1 cellular context compared by ENCODE assay signal in the genomic region with DNA sequence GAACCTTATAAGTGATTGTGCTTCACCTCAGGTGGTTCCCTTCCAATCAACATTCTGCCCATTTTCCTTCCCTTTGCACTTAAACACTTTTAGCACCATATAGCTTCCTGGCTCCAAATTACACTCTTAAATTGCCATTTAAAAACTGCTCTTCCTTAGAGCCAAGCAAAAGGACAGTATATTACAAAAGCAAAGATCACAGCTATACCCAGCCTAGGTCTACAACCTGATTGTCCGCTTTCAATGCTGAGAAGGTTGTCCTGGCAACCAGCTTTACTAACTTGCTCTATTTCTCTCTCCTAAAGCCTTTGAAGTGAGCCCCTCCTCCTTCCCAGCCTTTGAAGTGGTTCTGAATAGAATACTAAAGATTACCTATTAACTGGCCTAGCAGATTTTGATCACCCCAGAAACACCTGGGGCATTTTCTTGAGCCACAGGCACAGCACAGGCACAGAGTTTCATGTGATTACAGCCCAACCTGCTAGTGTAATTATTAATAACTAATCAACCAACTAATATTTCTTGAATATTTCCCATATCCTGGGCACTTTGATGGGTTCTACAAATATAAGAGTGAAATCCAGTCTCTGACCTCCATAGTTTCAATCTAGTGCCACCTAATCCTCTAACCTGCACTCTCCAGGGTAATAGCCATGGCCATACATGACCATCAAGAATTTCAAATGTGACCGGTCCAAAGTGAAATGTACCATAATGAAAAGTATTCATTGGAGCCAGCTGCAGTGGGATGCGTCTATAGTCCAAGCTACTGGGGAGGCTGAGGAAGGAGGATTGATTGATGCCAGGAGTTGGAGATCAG.
TF ChIP-seq lines count a peak whose summit lies in the region.

No MANE protein-coding gene starts in this region.

TF ChIP-seq in HepG2, 621 proteins besides CTCF, POLR2A, EP300 and RAD21 (continued from another document and continues in another):
- TF ChIP-seq, protein P1, sequence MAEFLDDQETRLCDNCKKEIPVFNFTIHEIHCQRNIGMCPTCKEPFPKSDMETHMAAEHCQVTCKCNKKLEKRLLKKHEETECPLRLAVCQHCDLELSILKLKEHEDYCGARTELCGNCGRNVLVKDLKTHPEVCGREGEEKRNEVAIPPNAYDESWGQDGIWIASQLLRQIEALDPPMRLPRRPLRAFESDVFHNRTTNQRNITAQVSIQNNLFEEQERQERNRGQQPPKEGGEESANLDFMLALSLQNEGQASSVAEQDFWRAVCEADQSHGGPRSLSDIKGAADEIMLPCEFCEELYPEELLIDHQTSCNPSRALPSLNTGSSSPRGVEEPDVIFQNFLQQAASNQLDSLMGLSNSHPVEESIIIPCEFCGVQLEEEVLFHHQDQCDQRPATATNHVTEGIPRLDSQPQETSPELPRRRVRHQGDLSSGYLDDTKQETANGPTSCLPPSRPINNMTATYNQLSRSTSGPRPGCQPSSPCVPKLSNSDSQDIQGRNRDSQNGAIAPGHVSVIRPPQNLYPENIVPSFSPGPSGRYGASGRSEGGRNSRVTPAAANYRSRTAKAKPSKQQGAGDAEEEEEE (CRISPR knock-in tag; IDR thresholded peaks at IDR 0.05; ENCODE audit: borderline replicate concordance), result no peak
- no peak for TF ChIP-seq CENPX (CRISPR knock-in tag; IDR thresholded peaks at IDR 0.05)
- TF ChIP-seq, protein P2, sequence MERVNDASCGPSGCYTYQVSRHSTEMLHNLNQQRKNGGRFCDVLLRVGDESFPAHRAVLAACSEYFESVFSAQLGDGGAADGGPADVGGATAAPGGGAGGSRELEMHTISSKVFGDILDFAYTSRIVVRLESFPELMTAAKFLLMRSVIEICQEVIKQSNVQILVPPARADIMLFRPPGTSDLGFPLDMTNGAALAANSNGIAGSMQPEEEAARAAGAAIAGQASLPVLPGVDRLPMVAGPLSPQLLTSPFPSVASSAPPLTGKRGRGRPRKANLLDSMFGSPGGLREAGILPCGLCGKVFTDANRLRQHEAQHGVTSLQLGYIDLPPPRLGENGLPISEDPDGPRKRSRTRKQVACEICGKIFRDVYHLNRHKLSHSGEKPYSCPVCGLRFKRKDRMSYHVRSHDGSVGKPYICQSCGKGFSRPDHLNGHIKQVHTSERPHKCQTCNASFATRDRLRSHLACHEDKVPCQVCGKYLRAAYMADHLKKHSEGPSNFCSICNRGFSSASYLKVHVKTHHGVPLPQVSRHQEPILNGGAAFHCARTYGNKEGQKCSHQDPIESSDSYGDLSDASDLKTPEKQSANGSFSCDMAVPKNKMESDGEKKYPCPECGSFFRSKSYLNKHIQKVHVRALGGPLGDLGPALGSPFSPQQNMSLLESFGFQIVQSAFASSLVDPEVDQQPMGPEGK (CRISPR knock-in tag; IDR thresholded peaks at IDR 0.05), result peak; percentile 48; the same call in 1 of the 2 replicates
- no peak for TF ChIP-seq FLYWCH1 (CRISPR knock-in tag; IDR thresholded peaks at IDR 0.05)
- peak; percentile 80; the same call in 1 of the 2 replicates for TF ChIP-seq NFIC (IDR thresholded peaks at IDR 0.05; ENCODE audit: low read length)
- TF ChIP-seq, protein P3, sequence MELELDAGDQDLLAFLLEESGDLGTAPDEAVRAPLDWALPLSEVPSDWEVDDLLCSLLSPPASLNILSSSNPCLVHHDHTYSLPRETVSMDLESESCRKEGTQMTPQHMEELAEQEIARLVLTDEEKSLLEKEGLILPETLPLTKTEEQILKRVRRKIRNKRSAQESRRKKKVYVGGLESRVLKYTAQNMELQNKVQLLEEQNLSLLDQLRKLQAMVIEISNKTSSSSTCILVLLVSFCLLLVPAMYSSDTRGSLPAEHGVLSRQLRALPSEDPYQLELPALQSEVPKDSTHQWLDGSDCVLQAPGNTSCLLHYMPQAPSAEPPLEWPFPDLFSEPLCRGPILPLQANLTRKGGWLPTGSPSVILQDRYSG (CRISPR knock-in tag; IDR thresholded peaks at IDR 0.05), result 0 out of 2 replicates have a peak, but pooled peaks have one; percentile 50
- TF ChIP-seq ZNF510 (CRISPR knock-in tag; IDR thresholded peaks at IDR 0.05; ENCODE audit: low read depth), result no peak
- peak; percentile 69 for TF ChIP-seq RFXAP (CRISPR knock-in tag; IDR thresholded peaks at IDR 0.05; ENCODE audit: borderline replicate concordance)
- TF ChIP-seq, protein P4, sequence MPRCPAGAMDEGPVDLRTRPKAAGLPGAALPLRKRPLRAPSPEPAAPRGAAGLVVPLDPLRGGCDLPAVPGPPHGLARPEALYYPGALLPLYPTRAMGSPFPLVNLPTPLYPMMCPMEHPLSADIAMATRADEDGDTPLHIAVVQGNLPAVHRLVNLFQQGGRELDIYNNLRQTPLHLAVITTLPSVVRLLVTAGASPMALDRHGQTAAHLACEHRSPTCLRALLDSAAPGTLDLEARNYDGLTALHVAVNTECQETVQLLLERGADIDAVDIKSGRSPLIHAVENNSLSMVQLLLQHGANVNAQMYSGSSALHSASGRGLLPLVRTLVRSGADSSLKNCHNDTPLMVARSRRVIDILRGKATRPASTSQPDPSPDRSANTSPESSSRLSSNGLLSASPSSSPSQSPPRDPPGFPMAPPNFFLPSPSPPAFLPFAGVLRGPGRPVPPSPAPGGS (CRISPR knock-in tag; IDR thresholded peaks at IDR 0.05), result no peak
- TF ChIP-seq ZMYM4 (CRISPR knock-in tag; IDR thresholded peaks at IDR 0.05), result peak; percentile 80
- peak; percentile 61; the same call in 1 of the 2 replicates for TF ChIP-seq ARID2 (CRISPR knock-in tag; IDR thresholded peaks at IDR 0.05; ENCODE audit: borderline replicate concordance)
- no peak for TF ChIP-seq SALL2 (CRISPR knock-in tag; IDR thresholded peaks at IDR 0.05)
- TF ChIP-seq, protein P5, sequence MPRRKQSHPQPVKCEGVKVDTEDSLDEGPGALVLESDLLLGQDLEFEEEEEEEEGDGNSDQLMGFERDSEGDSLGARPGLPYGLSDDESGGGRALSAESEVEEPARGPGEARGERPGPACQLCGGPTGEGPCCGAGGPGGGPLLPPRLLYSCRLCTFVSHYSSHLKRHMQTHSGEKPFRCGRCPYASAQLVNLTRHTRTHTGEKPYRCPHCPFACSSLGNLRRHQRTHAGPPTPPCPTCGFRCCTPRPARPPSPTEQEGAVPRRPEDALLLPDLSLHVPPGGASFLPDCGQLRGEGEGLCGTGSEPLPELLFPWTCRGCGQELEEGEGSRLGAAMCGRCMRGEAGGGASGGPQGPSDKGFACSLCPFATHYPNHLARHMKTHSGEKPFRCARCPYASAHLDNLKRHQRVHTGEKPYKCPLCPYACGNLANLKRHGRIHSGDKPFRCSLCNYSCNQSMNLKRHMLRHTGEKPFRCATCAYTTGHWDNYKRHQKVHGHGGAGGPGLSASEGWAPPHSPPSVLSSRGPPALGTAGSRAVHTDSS (CRISPR knock-in tag; conservative IDR thresholded peaks at IDR 0.05), result no peak
- TF ChIP-seq, protein P6, sequence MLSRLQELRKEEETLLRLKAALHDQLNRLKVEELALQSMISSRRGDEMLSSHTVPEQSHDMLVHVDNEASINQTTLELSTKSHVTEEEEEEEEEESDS (CRISPR knock-in tag; IDR thresholded peaks at IDR 0.05; ENCODE audit: borderline replicate concordance), result no peak
- TF ChIP-seq SIN3B (IDR thresholded peaks at IDR 0.05; ENCODE audit: low read length), result no peak
- no peak for TF ChIP-seq FOXA1 (IDR thresholded peaks at IDR 0.05)
- TF ChIP-seq FOXA1 (CRISPR knock-in tag; IDR thresholded peaks at IDR 0.05), result 0 out of 2 replicates have a peak, but pooled peaks have one; percentile 18
- no peak for TF ChIP-seq CCDC6 (CRISPR knock-in tag; IDR thresholded peaks at IDR 0.05)
- TF ChIP-seq ZNF713 (CRISPR knock-in tag; IDR thresholded peaks at IDR 0.05), result no peak
- no peak for TF ChIP-seq ARNTL (CRISPR knock-in tag; IDR thresholded peaks at IDR 0.05)
- no peak for TF ChIP-seq CENPT (CRISPR knock-in tag; IDR thresholded peaks at IDR 0.05; ENCODE audit: low read depth)
- TF ChIP-seq ZNF839 (CRISPR knock-in tag; IDR thresholded peaks at IDR 0.05; ENCODE audit: borderline replicate concordance), result no peak
- no peak for TF ChIP-seq ZNF501 (CRISPR knock-in tag; IDR thresholded peaks at IDR 0.05)
- TF ChIP-seq ZNF446 (CRISPR knock-in tag; IDR thresholded peaks at IDR 0.05), result no peak
- TF ChIP-seq PAWR (CRISPR knock-in tag; IDR thresholded peaks at IDR 0.05; ENCODE audit: borderline replicate concordance), result no peak
- no peak for TF ChIP-seq HMGA1 (CRISPR knock-in tag; conservative IDR thresholded peaks at IDR 0.05)
- TF ChIP-seq ZFY (CRISPR knock-in tag; IDR thresholded peaks at IDR 0.05), result no peak
- TF ChIP-seq NONO (IDR thresholded peaks at IDR 0.05), result no peak
- TF ChIP-seq NONO (CRISPR knock-in tag; conservative IDR thresholded peaks at IDR 0.05), result peak; percentile 76
- TF ChIP-seq ZNF768 (CRISPR knock-in tag; IDR thresholded peaks at IDR 0.05), result no peak
- TF ChIP-seq ATF7 (IDR thresholded peaks at IDR 0.05), result no peak
- no peak for TF ChIP-seq ATF7 (CRISPR knock-in tag; IDR thresholded peaks at IDR 0.05)
- TF ChIP-seq, protein P7, sequence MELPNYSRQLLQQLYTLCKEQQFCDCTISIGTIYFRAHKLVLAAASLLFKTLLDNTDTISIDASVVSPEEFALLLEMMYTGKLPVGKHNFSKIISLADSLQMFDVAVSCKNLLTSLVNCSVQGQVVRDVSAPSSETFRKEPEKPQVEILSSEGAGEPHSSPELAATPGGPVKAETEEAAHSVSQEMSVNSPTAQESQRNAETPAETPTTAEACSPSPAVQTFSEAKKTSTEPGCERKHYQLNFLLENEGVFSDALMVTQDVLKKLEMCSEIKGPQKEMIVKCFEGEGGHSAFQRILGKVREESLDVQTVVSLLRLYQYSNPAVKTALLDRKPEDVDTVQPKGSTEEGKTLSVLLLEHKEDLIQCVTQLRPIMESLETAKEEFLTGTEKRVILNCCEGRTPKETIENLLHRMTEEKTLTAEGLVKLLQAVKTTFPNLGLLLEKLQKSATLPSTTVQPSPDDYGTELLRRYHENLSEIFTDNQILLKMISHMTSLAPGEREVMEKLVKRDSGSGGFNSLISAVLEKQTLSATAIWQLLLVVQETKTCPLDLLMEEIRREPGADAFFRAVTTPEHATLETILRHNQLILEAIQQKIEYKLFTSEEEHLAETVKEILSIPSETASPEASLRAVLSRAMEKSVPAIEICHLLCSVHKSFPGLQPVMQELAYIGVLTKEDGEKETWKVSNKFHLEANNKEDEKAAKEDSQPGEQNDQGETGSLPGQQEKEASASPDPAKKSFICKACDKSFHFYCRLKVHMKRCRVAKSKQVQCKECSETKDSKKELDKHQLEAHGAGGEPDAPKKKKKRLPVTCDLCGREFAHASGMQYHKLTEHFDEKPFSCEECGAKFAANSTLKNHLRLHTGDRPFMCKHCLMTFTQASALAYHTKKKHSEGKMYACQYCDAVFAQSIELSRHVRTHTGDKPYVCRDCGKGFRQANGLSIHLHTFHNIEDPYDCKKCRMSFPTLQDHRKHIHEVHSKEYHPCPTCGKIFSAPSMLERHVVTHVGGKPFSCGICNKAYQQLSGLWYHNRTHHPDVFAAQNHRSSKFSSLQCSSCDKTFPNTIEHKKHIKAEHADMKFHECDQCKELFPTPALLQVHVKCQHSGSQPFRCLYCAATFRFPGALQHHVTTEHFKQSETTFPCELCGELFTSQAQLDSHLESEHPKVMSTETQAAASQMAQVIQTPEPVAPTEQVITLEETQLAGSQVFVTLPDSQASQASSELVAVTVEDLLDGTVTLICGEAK (IDR thresholded peaks at IDR 0.05), result no peak
- TF ChIP-seq, protein P7 (CRISPR knock-in tag; IDR thresholded peaks at IDR 0.05), result no peak
- TF ChIP-seq, protein P8, sequence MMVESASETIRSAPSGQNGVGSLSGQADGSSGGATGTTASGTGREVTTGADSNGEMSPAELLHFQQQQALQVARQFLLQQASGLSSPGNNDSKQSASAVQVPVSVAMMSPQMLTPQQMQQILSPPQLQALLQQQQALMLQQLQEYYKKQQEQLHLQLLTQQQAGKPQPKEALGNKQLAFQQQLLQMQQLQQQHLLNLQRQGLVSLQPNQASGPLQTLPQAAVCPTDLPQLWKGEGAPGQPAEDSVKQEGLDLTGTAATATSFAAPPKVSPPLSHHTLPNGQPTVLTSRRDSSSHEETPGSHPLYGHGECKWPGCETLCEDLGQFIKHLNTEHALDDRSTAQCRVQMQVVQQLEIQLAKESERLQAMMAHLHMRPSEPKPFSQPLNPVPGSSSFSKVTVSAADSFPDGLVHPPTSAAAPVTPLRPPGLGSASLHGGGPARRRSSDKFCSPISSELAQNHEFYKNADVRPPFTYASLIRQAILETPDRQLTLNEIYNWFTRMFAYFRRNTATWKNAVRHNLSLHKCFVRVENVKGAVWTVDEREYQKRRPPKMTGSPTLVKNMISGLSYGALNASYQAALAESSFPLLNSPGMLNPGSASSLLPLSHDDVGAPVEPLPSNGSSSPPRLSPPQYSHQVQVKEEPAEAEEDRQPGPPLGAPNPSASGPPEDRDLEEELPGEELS (CRISPR knock-in tag; IDR thresholded peaks at IDR 0.05), result peak; percentile 89
- TF ChIP-seq ZNF549 (CRISPR knock-in tag; IDR thresholded peaks at IDR 0.05), result no peak
- TF ChIP-seq THYN1 (CRISPR knock-in tag; IDR thresholded peaks at IDR 0.05; ENCODE audit: borderline replicate concordance, low read depth), result no peak
- peak; percentile 18; the same call in 1 of the 2 replicates for TF ChIP-seq ZNF143 (CRISPR knock-in tag; IDR thresholded peaks at IDR 0.05)
- peak; percentile 63 for TF ChIP-seq FOSL2 (CRISPR knock-in tag; IDR thresholded peaks at IDR 0.05)
- no peak for TF ChIP-seq ZNF670 (CRISPR knock-in tag; IDR thresholded peaks at IDR 0.05; ENCODE audit: borderline replicate concordance)
- no peak for TF ChIP-seq MAFF (IDR thresholded peaks at IDR 0.05; ENCODE audit: low read depth, low read length)
- TF ChIP-seq ATF7-NPFF (CRISPR knock-in tag; IDR thresholded peaks at IDR 0.05; ENCODE audit: low read depth), result no peak
- no peak; the same call in 1 of the 2 replicates for TF ChIP-seq ZNF431 (CRISPR knock-in tag; IDR thresholded peaks at IDR 0.05; ENCODE audit: borderline replicate concordance, low read depth)
- TF ChIP-seq MEF2D (CRISPR knock-in tag; IDR thresholded peaks at IDR 0.05), result peak; percentile 85
- TF ChIP-seq CCAR2 (optimal IDR thresholded peaks at IDR 0.05; ENCODE audit: low read depth, low read length), result peak; percentile 42
